In the genomic region with DNA sequence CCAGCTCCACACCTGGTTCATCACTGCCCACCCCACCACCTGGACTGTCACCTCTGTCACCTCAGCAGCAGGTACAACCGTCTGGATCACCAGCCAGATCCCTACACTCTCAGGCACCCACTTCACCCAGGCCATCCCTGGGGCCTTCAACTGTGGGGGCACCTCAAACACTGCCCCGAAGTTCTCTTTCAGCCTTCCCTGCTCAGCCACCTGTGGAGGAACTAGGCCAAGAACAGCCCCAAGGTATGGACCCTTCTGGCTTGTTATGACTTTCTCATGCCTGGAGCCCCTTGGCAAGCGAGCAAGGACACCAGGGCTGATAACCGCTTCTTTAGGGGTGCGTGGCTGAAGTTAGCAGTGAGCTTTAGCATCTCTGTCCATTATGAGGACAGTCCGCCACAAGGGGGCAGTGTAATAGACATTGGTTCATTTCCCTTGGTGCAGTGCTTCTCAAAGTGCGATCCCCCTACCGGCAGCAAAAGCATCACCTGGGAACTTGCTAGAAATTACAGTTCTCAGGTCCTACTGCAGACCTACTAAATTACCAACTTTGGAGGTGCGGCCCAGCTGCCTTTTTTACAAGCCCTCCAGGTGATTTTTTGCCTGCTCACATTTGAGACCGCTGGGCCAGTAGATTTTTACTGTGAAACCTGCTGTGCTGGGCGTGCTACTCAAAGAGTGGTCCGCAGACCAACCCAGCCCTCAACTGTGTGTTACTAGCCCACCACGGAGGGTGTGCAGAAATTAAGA, we compare ENCODE assay signal across 1 cellular context.
A peak's percentile ranks its signal among the peaks of the same experiment; 100 is the strongest.
TF ChIP-seq lines count a peak whose summit lies in the region.

No MANE protein-coding gene starts in this region.

TF ChIP-seq in HepG2, 621 proteins besides CTCF, POLR2A, EP300 and RAD21 (continued from another document and continues in another):
- TF ChIP-seq, protein P1, sequence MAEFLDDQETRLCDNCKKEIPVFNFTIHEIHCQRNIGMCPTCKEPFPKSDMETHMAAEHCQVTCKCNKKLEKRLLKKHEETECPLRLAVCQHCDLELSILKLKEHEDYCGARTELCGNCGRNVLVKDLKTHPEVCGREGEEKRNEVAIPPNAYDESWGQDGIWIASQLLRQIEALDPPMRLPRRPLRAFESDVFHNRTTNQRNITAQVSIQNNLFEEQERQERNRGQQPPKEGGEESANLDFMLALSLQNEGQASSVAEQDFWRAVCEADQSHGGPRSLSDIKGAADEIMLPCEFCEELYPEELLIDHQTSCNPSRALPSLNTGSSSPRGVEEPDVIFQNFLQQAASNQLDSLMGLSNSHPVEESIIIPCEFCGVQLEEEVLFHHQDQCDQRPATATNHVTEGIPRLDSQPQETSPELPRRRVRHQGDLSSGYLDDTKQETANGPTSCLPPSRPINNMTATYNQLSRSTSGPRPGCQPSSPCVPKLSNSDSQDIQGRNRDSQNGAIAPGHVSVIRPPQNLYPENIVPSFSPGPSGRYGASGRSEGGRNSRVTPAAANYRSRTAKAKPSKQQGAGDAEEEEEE (CRISPR knock-in tag; IDR thresholded peaks at IDR 0.05; ENCODE audit: borderline replicate concordance), result no peak
- TF ChIP-seq KDM1A (CRISPR knock-in tag; IDR thresholded peaks at IDR 0.05) (no peak), XBP1 (CRISPR knock-in tag; IDR thresholded peaks at IDR 0.05) (no peak), ZNF850 (CRISPR knock-in tag; conservative IDR thresholded peaks at IDR 0.05) (no peak), ZNF839 (CRISPR knock-in tag; IDR thresholded peaks at IDR 0.05; ENCODE audit: borderline replicate concordance) (no peak), ZNF234 (CRISPR knock-in tag; conservative IDR thresholded peaks at IDR 0.05) (no peak), ZKSCAN8 (CRISPR knock-in tag; IDR thresholded peaks at IDR 0.05; ENCODE audit: borderline replicate concordance) (peak; percentile 73; the same call in 1 of the 2 replicates), DR1 (CRISPR knock-in tag; IDR thresholded peaks at IDR 0.05) (no peak), ZNF256 (CRISPR knock-in tag; conservative IDR thresholded peaks at IDR 0.05) (no peak), EHMT2 (IDR thresholded peaks at IDR 0.05; ENCODE audit: borderline replicate concordance, low read depth, low read length) (no peak), PAWR (CRISPR knock-in tag; IDR thresholded peaks at IDR 0.05; ENCODE audit: borderline replicate concordance) (no peak), SRY (CRISPR knock-in tag; IDR thresholded peaks at IDR 0.05) (no peak), ZNF33A (CRISPR knock-in tag; IDR thresholded peaks at IDR 0.05; ENCODE audit: borderline replicate concordance) (no peak), MED1 (CRISPR knock-in tag; IDR thresholded peaks at IDR 0.05) (0 out of 2 replicates have a peak, but pooled peaks have one; percentile 11), KLF15 (CRISPR knock-in tag; IDR thresholded peaks at IDR 0.05; ENCODE audit: borderline replicate concordance) (no peak), ZNF230 (CRISPR knock-in tag; IDR thresholded peaks at IDR 0.05) (no peak), ZNF768 (CRISPR knock-in tag; IDR thresholded peaks at IDR 0.05) (no peak), PAF1 (CRISPR knock-in tag; IDR thresholded peaks at IDR 0.05) (no peak), ZNF207 (IDR thresholded peaks at IDR 0.05; ENCODE audit: borderline replicate concordance) (no peak), ZNF326 (CRISPR knock-in tag; IDR thresholded peaks at IDR 0.05; ENCODE audit: borderline replicate concordance) (no peak), SIX1 (CRISPR knock-in tag; IDR thresholded peaks at IDR 0.05; ENCODE audit: borderline replicate concordance) (no peak), ZNF891 (CRISPR knock-in tag; IDR thresholded peaks at IDR 0.05) (no peak), KMT2B (CRISPR knock-in tag; IDR thresholded peaks at IDR 0.05) (no peak), ZZZ3 (CRISPR knock-in tag; IDR thresholded peaks at IDR 0.05; ENCODE audit: borderline replicate concordance) (no peak), U2AF1 (optimal IDR thresholded peaks at IDR 0.05; ENCODE audit: low read depth, low read length) (no peak), ZNF124 (CRISPR knock-in tag; IDR thresholded peaks at IDR 0.05) (no peak), MYNN (CRISPR knock-in tag; IDR thresholded peaks at IDR 0.05; ENCODE audit: low read depth) (no peak), RNF2 (conservative IDR thresholded peaks at IDR 0.05; ENCODE audit: low read depth) (0 out of 2 replicates have a peak, but pooled peaks have one; percentile 22), ZFP41 (CRISPR knock-in tag; IDR thresholded peaks at IDR 0.05; ENCODE audit: borderline replicate concordance) (no peak), ETV6 (CRISPR knock-in tag; conservative IDR thresholded peaks at IDR 0.05) (no peak), ATAD3A (CRISPR knock-in tag; IDR thresholded peaks at IDR 0.05) (no peak), CHD4 (IDR thresholded peaks at IDR 0.05; ENCODE audit: borderline replicate concordance, low read length) (no peak), KDM5A (IDR thresholded peaks at IDR 0.05; ENCODE audit: borderline replicate concordance, low read length) (no peak), GFI1 (CRISPR knock-in tag; IDR thresholded peaks at IDR 0.05; ENCODE audit: borderline replicate concordance) (no peak), SYNCRIP (IDR thresholded peaks at IDR 0.05; ENCODE audit: insufficient read depth, low read depth, low read length) (no peak), MLLT10 (CRISPR knock-in tag; IDR thresholded peaks at IDR 0.05) (no peak), ZNF670 (CRISPR knock-in tag; IDR thresholded peaks at IDR 0.05; ENCODE audit: borderline replicate concordance) (no peak), IKZF1 (IDR thresholded peaks at IDR 0.05) (no peak)
- TF ChIP-seq, protein P2, sequence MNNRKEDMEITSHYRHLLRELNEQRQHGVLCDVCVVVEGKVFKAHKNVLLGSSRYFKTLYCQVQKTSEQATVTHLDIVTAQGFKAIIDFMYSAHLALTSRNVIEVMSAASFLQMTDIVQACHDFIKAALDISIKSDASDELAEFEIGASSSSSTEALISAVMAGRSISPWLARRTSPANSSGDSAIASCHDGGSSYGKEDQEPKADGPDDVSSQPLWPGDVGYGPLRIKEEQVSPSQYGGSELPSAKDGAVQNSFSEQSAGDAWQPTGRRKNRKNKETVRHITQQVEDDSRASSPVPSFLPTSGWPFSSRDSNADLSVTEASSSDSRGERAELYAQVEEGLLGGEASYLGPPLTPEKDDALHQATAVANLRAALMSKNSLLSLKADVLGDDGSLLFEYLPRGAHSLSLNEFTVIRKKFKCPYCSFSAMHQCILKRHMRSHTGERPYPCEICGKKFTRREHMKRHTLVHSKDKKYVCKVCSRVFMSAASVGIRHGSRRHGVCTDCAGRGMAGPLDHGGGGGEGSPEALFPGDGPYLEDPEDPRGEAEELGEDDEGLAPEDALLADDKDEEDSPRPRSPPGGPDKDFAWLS (CRISPR knock-in tag; IDR thresholded peaks at IDR 0.05; ENCODE audit: borderline replicate concordance), result no peak
- TF ChIP-seq, protein P3, sequence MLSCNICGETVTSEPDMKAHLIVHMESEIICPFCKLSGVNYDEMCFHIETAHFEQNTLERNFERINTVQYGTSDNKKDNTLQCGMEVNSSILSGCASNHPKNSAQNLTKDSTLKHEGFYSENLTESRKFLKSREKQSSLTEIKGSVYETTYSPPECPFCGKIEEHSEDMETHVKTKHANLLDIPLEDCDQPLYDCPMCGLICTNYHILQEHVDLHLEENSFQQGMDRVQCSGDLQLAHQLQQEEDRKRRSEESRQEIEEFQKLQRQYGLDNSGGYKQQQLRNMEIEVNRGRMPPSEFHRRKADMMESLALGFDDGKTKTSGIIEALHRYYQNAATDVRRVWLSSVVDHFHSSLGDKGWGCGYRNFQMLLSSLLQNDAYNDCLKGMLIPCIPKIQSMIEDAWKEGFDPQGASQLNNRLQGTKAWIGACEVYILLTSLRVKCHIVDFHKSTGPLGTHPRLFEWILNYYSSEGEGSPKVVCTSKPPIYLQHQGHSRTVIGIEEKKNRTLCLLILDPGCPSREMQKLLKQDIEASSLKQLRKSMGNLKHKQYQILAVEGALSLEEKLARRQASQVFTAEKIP (CRISPR knock-in tag; IDR thresholded peaks at IDR 0.05; ENCODE audit: borderline replicate concordance), result no peak
- TF ChIP-seq, protein P4, sequence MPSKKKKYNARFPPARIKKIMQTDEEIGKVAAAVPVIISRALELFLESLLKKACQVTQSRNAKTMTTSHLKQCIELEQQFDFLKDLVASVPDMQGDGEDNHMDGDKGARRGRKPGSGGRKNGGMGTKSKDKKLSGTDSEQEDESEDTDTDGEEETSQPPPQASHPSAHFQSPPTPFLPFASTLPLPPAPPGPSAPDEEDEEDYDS (CRISPR knock-in tag; IDR thresholded peaks at IDR 0.05), result no peak
- TF ChIP-seq, protein P5, sequence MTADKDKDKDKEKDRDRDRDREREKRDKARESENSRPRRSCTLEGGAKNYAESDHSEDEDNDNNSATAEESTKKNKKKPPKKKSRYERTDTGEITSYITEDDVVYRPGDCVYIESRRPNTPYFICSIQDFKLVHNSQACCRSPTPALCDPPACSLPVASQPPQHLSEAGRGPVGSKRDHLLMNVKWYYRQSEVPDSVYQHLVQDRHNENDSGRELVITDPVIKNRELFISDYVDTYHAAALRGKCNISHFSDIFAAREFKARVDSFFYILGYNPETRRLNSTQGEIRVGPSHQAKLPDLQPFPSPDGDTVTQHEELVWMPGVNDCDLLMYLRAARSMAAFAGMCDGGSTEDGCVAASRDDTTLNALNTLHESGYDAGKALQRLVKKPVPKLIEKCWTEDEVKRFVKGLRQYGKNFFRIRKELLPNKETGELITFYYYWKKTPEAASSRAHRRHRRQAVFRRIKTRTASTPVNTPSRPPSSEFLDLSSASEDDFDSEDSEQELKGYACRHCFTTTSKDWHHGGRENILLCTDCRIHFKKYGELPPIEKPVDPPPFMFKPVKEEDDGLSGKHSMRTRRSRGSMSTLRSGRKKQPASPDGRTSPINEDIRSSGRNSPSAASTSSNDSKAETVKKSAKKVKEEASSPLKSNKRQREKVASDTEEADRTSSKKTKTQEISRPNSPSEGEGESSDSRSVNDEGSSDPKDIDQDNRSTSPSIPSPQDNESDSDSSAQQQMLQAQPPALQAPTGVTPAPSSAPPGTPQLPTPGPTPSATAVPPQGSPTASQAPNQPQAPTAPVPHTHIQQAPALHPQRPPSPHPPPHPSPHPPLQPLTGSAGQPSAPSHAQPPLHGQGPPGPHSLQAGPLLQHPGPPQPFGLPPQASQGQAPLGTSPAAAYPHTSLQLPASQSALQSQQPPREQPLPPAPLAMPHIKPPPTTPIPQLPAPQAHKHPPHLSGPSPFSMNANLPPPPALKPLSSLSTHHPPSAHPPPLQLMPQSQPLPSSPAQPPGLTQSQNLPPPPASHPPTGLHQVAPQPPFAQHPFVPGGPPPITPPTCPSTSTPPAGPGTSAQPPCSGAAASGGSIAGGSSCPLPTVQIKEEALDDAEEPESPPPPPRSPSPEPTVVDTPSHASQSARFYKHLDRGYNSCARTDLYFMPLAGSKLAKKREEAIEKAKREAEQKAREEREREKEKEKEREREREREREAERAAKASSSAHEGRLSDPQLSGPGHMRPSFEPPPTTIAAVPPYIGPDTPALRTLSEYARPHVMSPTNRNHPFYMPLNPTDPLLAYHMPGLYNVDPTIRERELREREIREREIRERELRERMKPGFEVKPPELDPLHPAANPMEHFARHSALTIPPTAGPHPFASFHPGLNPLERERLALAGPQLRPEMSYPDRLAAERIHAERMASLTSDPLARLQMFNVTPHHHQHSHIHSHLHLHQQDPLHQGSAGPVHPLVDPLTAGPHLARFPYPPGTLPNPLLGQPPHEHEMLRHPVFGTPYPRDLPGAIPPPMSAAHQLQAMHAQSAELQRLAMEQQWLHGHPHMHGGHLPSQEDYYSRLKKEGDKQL (CRISPR knock-in tag; IDR thresholded peaks at IDR 0.05; ENCODE audit: low read depth), result no peak
- TF ChIP-seq, protein P6, sequence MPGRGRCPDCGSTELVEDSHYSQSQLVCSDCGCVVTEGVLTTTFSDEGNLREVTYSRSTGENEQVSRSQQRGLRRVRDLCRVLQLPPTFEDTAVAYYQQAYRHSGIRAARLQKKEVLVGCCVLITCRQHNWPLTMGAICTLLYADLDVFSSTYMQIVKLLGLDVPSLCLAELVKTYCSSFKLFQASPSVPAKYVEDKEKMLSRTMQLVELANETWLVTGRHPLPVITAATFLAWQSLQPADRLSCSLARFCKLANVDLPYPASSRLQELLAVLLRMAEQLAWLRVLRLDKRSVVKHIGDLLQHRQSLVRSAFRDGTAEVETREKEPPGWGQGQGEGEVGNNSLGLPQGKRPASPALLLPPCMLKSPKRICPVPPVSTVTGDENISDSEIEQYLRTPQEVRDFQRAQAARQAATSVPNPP (CRISPR knock-in tag; IDR thresholded peaks at IDR 0.05), result no peak
- TF ChIP-seq, protein P7, sequence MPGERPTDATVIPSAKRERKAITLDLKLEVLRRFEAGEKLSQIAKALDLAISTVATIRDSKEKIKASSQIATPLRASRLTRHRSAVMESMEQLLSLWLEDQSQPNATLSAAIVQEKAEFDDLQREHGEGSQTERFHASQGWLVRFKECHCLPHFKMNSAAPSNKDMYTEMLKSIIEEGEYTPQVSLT (CRISPR knock-in tag; IDR thresholded peaks at IDR 0.05; ENCODE audit: borderline replicate concordance, low read depth), result no peak
- TF ChIP-seq, protein P8, sequence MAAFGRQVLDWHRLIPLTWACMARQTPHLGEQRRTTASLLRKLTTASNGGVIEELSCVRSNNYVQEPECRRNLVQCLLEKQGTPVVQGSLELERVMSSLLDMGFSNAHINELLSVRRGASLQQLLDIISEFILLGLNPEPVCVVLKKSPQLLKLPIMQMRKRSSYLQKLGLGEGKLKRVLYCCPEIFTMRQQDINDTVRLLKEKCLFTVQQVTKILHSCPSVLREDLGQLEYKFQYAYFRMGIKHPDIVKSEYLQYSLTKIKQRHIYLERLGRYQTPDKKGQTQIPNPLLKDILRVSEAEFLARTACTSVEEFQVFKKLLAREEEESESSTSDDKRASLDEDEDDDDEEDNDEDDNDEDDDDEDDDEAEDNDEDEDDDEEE (CRISPR knock-in tag; IDR thresholded peaks at IDR 0.05), result no peak
- TF ChIP-seq, protein P9, sequence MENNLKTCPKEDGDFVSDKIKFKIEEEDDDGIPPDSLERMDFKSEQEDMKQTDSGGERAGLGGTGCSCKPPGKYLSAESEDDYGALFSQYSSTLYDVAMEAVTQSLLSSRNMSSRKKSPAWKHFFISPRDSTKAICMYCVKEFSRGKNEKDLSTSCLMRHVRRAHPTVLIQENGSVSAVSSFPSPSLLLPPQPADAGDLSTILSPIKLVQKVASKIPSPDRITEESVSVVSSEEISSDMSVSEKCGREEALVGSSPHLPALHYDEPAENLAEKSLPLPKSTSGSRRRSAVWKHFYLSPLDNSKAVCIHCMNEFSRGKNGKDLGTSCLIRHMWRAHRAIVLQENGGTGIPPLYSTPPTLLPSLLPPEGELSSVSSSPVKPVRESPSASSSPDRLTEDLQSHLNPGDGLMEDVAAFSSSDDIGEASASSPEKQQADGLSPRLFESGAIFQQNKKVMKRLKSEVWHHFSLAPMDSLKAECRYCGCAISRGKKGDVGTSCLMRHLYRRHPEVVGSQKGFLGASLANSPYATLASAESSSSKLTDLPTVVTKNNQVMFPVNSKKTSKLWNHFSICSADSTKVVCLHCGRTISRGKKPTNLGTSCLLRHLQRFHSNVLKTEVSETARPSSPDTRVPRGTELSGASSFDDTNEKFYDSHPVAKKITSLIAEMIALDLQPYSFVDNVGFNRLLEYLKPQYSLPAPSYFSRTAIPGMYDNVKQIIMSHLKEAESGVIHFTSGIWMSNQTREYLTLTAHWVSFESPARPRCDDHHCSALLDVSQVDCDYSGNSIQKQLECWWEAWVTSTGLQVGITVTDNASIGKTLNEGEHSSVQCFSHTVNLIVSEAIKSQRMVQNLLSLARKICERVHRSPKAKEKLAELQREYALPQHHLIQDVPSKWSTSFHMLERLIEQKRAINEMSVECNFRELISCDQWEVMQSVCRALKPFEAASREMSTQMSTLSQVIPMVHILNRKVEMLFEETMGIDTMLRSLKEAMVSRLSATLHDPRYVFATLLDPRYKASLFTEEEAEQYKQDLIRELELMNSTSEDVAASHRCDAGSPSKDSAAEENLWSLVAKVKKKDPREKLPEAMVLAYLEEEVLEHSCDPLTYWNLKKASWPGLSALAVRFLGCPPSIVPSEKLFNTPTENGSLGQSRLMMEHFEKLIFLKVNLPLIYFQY (CRISPR knock-in tag; IDR thresholded peaks at IDR 0.05; ENCODE audit: borderline replicate concordance), result peak; percentile 30; the same call in 1 of the 2 replicates
